ENCODE assay signal across 39 cellular contexts in genomic region chr11:114011443-114011842, GRCh38. TPM values are rescaled to one million over a fixed set of nuclear protein-coding genes. Genes with fewer than 3 reads are reported as not detected.
"Had no signal": no experiment of that assay in that cellular context is flagged by ENCODE, and none has a peak within 500 bp of the region (broad histone marks: within the 10 kb centered on the region; RNA-seq: fewer than 3 reads in every experiment).

No MANE protein-coding gene starts in this region.

- DNase-seq: activated CD4-positive, alpha-beta memory T cell treated with anti-CD3 and anti-CD28 coated beads, Interleukin-2, amount 10 ng/mL, durations not matched to agents 7 days and 5 days; activated CD4-positive, alpha-beta T cell treated with anti-CD3 and anti-CD28 coated beads for 1 hour; activated CD4-positive, alpha-beta T cell treated with anti-CD3 and anti-CD28 coated beads for 36 hours; activated CD4-positive, alpha-beta T cell treated with anti-CD3 and anti-CD28 coated beads for 48 hours; activated CD4-positive, alpha-beta T cell treated with anti-CD3 and anti-CD28 coated beads, Interleukin-2, amount 10 ng/mL, durations not matched to agents 7 days and 5 days; activated CD4-positive, alpha-beta T cell treated with anti-CD3 and anti-CD28 coated beads, Interleukin-2, amount 50 U/mL, for 48 hours; activated CD4-positive, CD25-positive, alpha-beta regulatory T cell; activated CD8-positive, alpha-beta memory T cell treated with anti-CD3 and anti-CD28 coated beads for 24 hours; activated CD8-positive, alpha-beta memory T cell treated with anti-CD3 and anti-CD28 coated beads, Interleukin-2, amount 10 ng/mL, durations not matched to agents 7 days and 5 days; activated CD8-positive, alpha-beta memory T cell treated with anti-CD3 and anti-CD28 coated beads, Interleukin-2, amount 50 U/mL, for 48 hours; activated CD8-positive, alpha-beta T cell treated with anti-CD3 and anti-CD28 coated beads, Interleukin-2, amount 10 ng/mL, durations not matched to agents 7 days and 5 days; activated effector memory CD4-positive, alpha-beta T cell treated with Interleukin-2 at 50 U/mL for 16 hours; activated gamma-delta T cell treated with Interleukin-2 at 50 U/mL for 16 hours; activated naive CD4-positive, alpha-beta T cell; activated naive CD4-positive, alpha-beta T cell treated with anti-CD3 and anti-CD28 coated beads for 36 hours; activated naive CD4-positive, alpha-beta T cell treated with anti-CD3 and anti-CD28 coated beads, Interleukin-2, amount 50 U/mL, for 16 hours; activated naive CD8-positive, alpha-beta T cell treated with anti-CD3 and anti-CD28 coated beads for 36 hours; activated T-cell treated with anti-CD3 and anti-CD28 coated beads, Interleukin-2, amount 50 U/mL, for 24 hours; activated T-cell treated with anti-CD3 and anti-CD28 coated beads, Interleukin-2, amount 50 U/mL, for 48 hours; adrenal gland; amniotic stem cell; aorta; body of pancreas; brain microvascular endothelial cell; central memory CD4-positive, alpha-beta T cell; T-cell; T-helper 2 cell; T-helper 9 cell; WERI-Rb-1 had no signal

- H3K9me3 ChIP-seq: adrenal gland, body of pancreas, breast epithelium had no signal

- H3K27ac Mint-ChIP-seq: activated CD4-positive, alpha-beta memory T cell treated with anti-CD3 and anti-CD28 coated beads, Interleukin-2, amount 10 ng/mL, durations not matched to agents 7 days and 5 days; activated CD4-positive, alpha-beta T cell treated with anti-CD3 and anti-CD28 coated beads for 36 hours; activated CD4-positive, alpha-beta T cell treated with anti-CD3 and anti-CD28 coated beads, Interleukin-2, amount 10 ng/mL, durations not matched to agents 7 days and 5 days; activated CD8-positive, alpha-beta memory T cell treated with anti-CD3 and anti-CD28 coated beads, Interleukin-2, amount 10 ng/mL, durations not matched to agents 7 days and 5 days; activated CD8-positive, alpha-beta T cell treated with anti-CD3 and anti-CD28 coated beads, Interleukin-2, amount 10 ng/mL, durations not matched to agents 7 days and 5 days; activated naive CD4-positive, alpha-beta T cell treated with anti-CD3 and anti-CD28 coated beads for 36 hours; activated naive CD4-positive, alpha-beta T cell treated with anti-CD3 and anti-CD28 coated beads, Interleukin-2, amount 50 U/mL, for 72 hours; activated naive CD8-positive, alpha-beta T cell treated with anti-CD3 and anti-CD28 coated beads for 36 hours; activated T-cell treated with anti-CD3 and anti-CD28 coated beads, Interleukin-2, amount 50 U/mL, for 24 hours; activated T-helper 2 cell treated with anti-CD3 and anti-CD28 coated beads, Interferon-gamma antibody, Interleukin-2, Interleukin-4, amounts not matched to agents 10 μg/mL and 5 μg/mL and 100 μg/mL, durations not matched to agents 14 hours and 24 hours and 36 hours; T-cell; T-helper 2 cell treated with Interferon-gamma antibody and Interleukin-4, amounts not matched to agents 5 μg/mL and 100 μg/mL, for 36 hours; WTC11 had no signal

- H3K27me3 Mint-ChIP-seq: activated naive CD8-positive, alpha-beta T cell treated with anti-CD3 and anti-CD28 coated beads for 36 hours had no signal

- H3K4me3 Mint-ChIP-seq: activated CD4-positive, alpha-beta memory T cell treated with anti-CD3 and anti-CD28 coated beads, Interleukin-2, amount 10 ng/mL, durations not matched to agents 7 days and 5 days; activated CD4-positive, alpha-beta T cell treated with anti-CD3 and anti-CD28 coated beads for 36 hours; activated CD4-positive, alpha-beta T cell treated with anti-CD3 and anti-CD28 coated beads, Interleukin-2, amount 10 ng/mL, durations not matched to agents 7 days and 5 days; activated CD8-positive, alpha-beta memory T cell treated with anti-CD3 and anti-CD28 coated beads, Interleukin-2, amount 10 ng/mL, durations not matched to agents 7 days and 5 days; activated CD8-positive, alpha-beta T cell treated with anti-CD3 and anti-CD28 coated beads, Interleukin-2, amount 10 ng/mL, durations not matched to agents 7 days and 5 days; activated naive CD4-positive, alpha-beta T cell treated with anti-CD3 and anti-CD28 coated beads for 36 hours; activated naive CD8-positive, alpha-beta T cell treated with anti-CD3 and anti-CD28 coated beads for 36 hours; activated T-cell treated with anti-CD3 and anti-CD28 coated beads, Interleukin-2, amount 50 U/mL, for 24 hours; T-cell; T-helper 2 cell treated with Interferon-gamma antibody and Interleukin-4, amounts not matched to agents 5 μg/mL and 100 μg/mL, for 36 hours; WTC11 had no signal

- H3K4me1 Mint-ChIP-seq: activated CD4-positive, alpha-beta T cell treated with anti-CD3 and anti-CD28 coated beads for 36 hours; T-cell; WTC11 had no signal

- H3K36me3 Mint-ChIP-seq: activated CD8-positive, alpha-beta memory T cell treated with anti-CD3 and anti-CD28 coated beads, Interleukin-2, amount 10 ng/mL, durations not matched to agents 7 days and 5 days; activated naive CD4-positive, alpha-beta T cell treated with anti-CD3 and anti-CD28 coated beads, Interleukin-2, amount 50 U/mL, for 72 hours; activated naive CD8-positive, alpha-beta T cell treated with anti-CD3 and anti-CD28 coated beads for 36 hours; T-cell; WTC11 had no signal

- ATAC-seq: activated CD4-positive, alpha-beta T cell treated with anti-CD3 and anti-CD28 coated beads for 36 hours; activated CD4-positive, CD25-positive, alpha-beta regulatory T cell treated with anti-CD3 and anti-CD28 coated beads, Interleukin-2, amount 50 U/mL, for 24 hours; activated CD8-positive, alpha-beta memory T cell treated with anti-CD3 and anti-CD28 coated beads, Interleukin-2, amount 10 ng/mL, durations not matched to agents 7 days and 5 days; activated CD8-positive, alpha-beta T cell treated with anti-CD3 and anti-CD28 coated beads, Interleukin-2, amount 10 ng/mL, durations not matched to agents 7 days and 5 days; activated naive CD4-positive, alpha-beta T cell treated with anti-CD3 and anti-CD28 coated beads, Interleukin-2, amount 50 U/mL, for 72 hours; body of pancreas; T-cell; WTC11 had no signal

RNA-seq across cellular contexts. Expression of gene HTR3A, which starts 36.5 kb away (rescaled TPM):
- total RNA-seq: activated CD4-positive, alpha-beta memory T cell treated with anti-CD3 and anti-CD28 coated beads, Interleukin-2, amount 10 ng/mL, durations not matched to agents 7 days and 5 days; activated CD4-positive, alpha-beta T cell treated with anti-CD3 and anti-CD28 coated beads for 36 hours; activated CD4-positive, alpha-beta T cell treated with anti-CD3 and anti-CD28 coated beads, Interleukin-2, amount 10 ng/mL, durations not matched to agents 7 days and 5 days; activated CD8-positive, alpha-beta memory T cell treated with anti-CD3 and anti-CD28 coated beads, Interleukin-2, amount 10 ng/mL, durations not matched to agents 7 days and 5 days; activated CD8-positive, alpha-beta T cell treated with anti-CD3 and anti-CD28 coated beads, Interleukin-2, amount 10 ng/mL, durations not matched to agents 7 days and 5 days; activated naive CD4-positive, alpha-beta T cell treated with anti-CD3 and anti-CD28 coated beads for 36 hours; activated naive CD4-positive, alpha-beta T cell treated with anti-CD3 and anti-CD28 coated beads, Interleukin-2, amount 50 U/mL, for 72 hours; activated naive CD8-positive, alpha-beta T cell treated with anti-CD3 and anti-CD28 coated beads for 36 hours; activated T-helper 2 cell treated with anti-CD3 and anti-CD28 coated beads, Interferon-gamma antibody, Interleukin-2, Interleukin-4, amounts not matched to agents 10 μg/mL and 5 μg/mL and 100 μg/mL, durations not matched to agents 14 hours and 24 hours and 36 hours; aorta; astrocyte; cardiac septum; cerebellum; T-helper 1 cell treated with Interleukin-12 subunit alpha and Interleukin-12 subunit beta and Interleukin-4 antibody, amounts not matched to agents 30 ng/mL and 1 ng/mL, for 36 hours had no signal
